8 cellular contexts compared by ENCODE assay signal in the genomic region with DNA sequence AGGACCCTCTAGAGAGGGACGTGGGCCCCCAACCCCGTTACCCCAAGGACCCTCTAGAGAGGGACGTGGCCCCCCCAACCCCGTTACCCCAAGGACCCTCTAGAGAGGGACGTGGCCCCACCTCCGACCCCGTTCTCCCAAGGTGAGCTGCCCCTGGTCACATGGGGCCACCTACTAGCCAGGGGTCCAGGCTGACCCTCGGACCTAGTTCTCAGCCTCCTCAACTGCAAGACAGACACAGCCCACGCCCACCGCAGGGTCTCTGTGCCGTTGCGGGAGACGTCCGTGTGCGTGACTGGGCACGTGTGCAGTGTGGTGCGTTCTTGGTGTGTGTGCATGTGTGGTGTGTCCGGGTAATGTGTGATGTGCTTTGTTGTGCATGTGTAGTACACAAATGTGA. TPM values are rescaled to one million over a fixed set of nuclear protein-coding genes. Genes with fewer than 3 reads are reported as not detected.
"Had no signal": no experiment of that assay in that cellular context is flagged by ENCODE, and none has a peak within 500 bp of the region (broad histone marks: within the 10 kb centered on the region; RNA-seq: fewer than 3 reads in every experiment).

No MANE protein-coding gene starts in this region.

- H3K4me1 Mint-ChIP-seq: H9, IgD-negative memory B cell had no signal

- H3K9me3 Mint-ChIP-seq: H9 had no signal

- DNase-seq: GM23248, GOT3, H9, HCEC 1CT, KBM-7 had no signal

- H3K4me3 Mint-ChIP-seq: H9, IgD-negative memory B cell had no signal

- H3K27ac ChIP-seq: GM23248 had no signal

- H3K4me3 ChIP-seq: GM23248 had no signal

- H3K27ac Mint-ChIP-seq: H9, IgD-negative memory B cell had no signal

- H3K36me3 Mint-ChIP-seq: IgD-negative memory B cell had no signal

- H2AFZ ChIP-seq: GM23248 had no signal

- FAIRE-seq: H54 had no signal

- H3K9ac ChIP-seq: GM23248 had no signal

RNA-seq across cellular contexts. Expression of a gene that starts 21.6 kb away (rescaled TPM):
- total RNA-seq: GM23248, HT-29 had no signal
- polyA plus RNA-seq: GM23248, IgD-negative memory B cell had no signal

RNA-seq across cellular contexts. Expression of a gene that starts 29.2 kb away (rescaled TPM):
- total RNA-seq: GM23248, HT-29 had no signal
- polyA plus RNA-seq: GM23248, IgD-negative memory B cell had no signal
